ENCODE assay signal across 24 cellular contexts in the genomic region with DNA sequence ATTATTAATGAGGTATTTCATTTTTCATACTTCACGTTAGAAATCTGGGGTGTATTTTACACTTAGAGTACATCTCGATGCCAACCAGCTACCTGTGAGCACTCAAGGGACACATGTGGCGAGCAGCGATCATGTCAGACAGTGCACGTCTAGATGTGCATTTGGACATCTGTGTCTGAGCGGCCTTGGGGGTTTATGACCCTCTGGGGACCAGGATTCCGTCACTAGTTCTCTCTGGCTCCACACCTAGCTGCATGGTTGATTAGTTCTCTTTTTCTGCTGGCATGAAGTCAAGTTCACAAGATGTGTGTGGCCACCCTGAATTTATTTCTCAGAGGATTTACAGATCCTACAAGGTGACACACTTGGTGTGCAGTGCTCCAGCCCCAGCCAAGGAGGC.
"Had no signal": no experiment of that assay in that cellular context is flagged by ENCODE, and none has a peak within 500 bp of the region (broad histone marks: within the 10 kb centered on the region; RNA-seq: fewer than 3 reads in every experiment).

No MANE protein-coding gene starts in this region.

- H3K4me3 ChIP-seq: adrenal gland, colonic mucosa had no signal

- H3K27ac ChIP-seq: adrenal gland, colonic mucosa had no signal

- FAIRE-seq: RCC 7860 had no signal

- H3K27me3 ChIP-seq: adrenal gland, colonic mucosa had no signal

- H3K4me1 ChIP-seq: adrenal gland, colonic mucosa had no signal

- H3K9me3 ChIP-seq: adrenal gland, colonic mucosa had no signal

- ATAC-seq: activated CD8-positive, alpha-beta T cell treated with anti-CD3 and anti-CD28 coated beads, Interleukin-2, amount 10 ng/mL, durations not matched to agents 7 days and 5 days; PC-3; WTC11 had no signal

- H3K36me3 ChIP-seq: adrenal gland, colonic mucosa had no signal

- DNase-seq: activated CD4-positive, alpha-beta T cell treated with anti-CD3 and anti-CD28 coated beads for 48 hours; activated CD4-positive, alpha-beta T cell treated with anti-CD3 and anti-CD28 coated beads, Interleukin-2, amount 50 U/mL, for 4 hours; activated CD4-positive, CD25-positive, alpha-beta regulatory T cell treated with anti-CD3 and anti-CD28 coated beads, Interleukin-2, amount 50 U/mL, for 72 hours; activated CD8-positive, alpha-beta memory T cell treated with anti-CD3 and anti-CD28 coated beads, Interleukin-2, amount 50 U/mL, for 48 hours; activated CD8-positive, alpha-beta T cell treated with anti-CD3 and anti-CD28 coated beads, Interleukin-2, amount 10 ng/mL, durations not matched to agents 7 days and 5 days; activated naive CD4-positive, alpha-beta T cell treated with anti-CD3 and anti-CD28 coated beads, Interleukin-2, amount 50 U/mL, for 16 hours; activated naive CD8-positive, alpha-beta T cell treated with anti-CD3 and anti-CD28 coated beads, Interleukin-2, amount 10 ng/mL, durations not matched to agents 7 days and 5 days; activated T-cell treated with anti-CD3 and anti-CD28 coated beads, Interleukin-2, amount 50 U/mL, for 1 hour; adrenal gland; anterior cingulate cortex; caudate nucleus; colonic mucosa; KBM-7; MV-4-11; NCI-H1105; NCI-H1436; NCI-H1694 treated with DMSO at 0.1 percent for 48 hours; NCI-H2029 treated with DMSO at 0.1 percent for 48 hours; NCI-H2227 treated with DMSO at 0.1 percent for 48 hours; NCI-H748 treated with DMSO at 0.1 percent for 48 hours; PC-3; SHP77 treated with DMSO at 0.1 percent for 48 hours had no signal
